30 cellular contexts compared by ENCODE assay signal in genomic region chr7:35250452-35250851, GRCh38. TPM values are rescaled to one million over a fixed set of nuclear protein-coding genes. Genes with fewer than 3 reads are reported as not detected.
"Had no signal": no experiment of that assay in that cellular context is flagged by ENCODE, and none has a peak within 500 bp of the region (broad histone marks: within the 10 kb centered on the region; RNA-seq: fewer than 3 reads in every experiment).

No MANE protein-coding gene starts in this region.

- H3K4me1 ChIP-seq: ascending aorta had no signal

- H3K9me3 ChIP-seq: ascending aorta, esophagus muscularis mucosa, lower lobe of right lung, mucosa of descending colon, right lobe of liver, thoracic aorta, uterus had no signal

- H3K36me3 ChIP-seq: ascending aorta, lower lobe of right lung, right lobe of liver, thoracic aorta, uterus had no signal

- H3K27ac ChIP-seq: ascending aorta, esophagus muscularis mucosa, lower lobe of right lung, right lobe of liver, thoracic aorta, uterus, VCaP had no signal

- ATAC-seq: activated CD4-positive, CD25-positive, alpha-beta regulatory T cell treated with anti-CD3 and anti-CD28 coated beads, Interleukin-2, amount 50 U/mL, for 24 hours; mucosa of descending colon; natural killer cell treated with Interleukin-12 subunit alpha and Interleukin-12 subunit beta and Interleukin-15 and Interleukin-18, amount 100 ng/mL, for 72 hours; right lobe of liver had no signal

- H3K27me3 ChIP-seq: ascending aorta had no signal

- H3K4me3 ChIP-seq: ascending aorta, esophagus muscularis mucosa, lower lobe of right lung, mucosa of descending colon, right lobe of liver, thoracic aorta, uterus had no signal

- DNase-seq: activated CD4-positive, alpha-beta memory T cell treated with anti-CD3 and anti-CD28 coated beads for 36 hours; activated CD4-positive, alpha-beta T cell treated with anti-CD3 and anti-CD28 coated beads, Interleukin-2, amount 10 ng/mL, durations not matched to agents 24 days and 14 days; activated CD8-positive, alpha-beta memory T cell treated with anti-CD3 and anti-CD28 coated beads, Interleukin-2, amount 50 U/mL, for 48 hours; activated gamma-delta T cell; activated naive CD4-positive, alpha-beta T cell treated with anti-CD3 and anti-CD28 coated beads, Interleukin-2, amount 10 ng/mL, durations not matched to agents 7 days and 5 days; activated naive CD8-positive, alpha-beta T cell treated with anti-CD3 and anti-CD28 coated beads, Interleukin-2, amount 10 ng/mL, durations not matched to agents 7 days and 5 days; activated T-cell treated with anti-CD3 and anti-CD28 coated beads, Interleukin-2, amount 50 U/mL, for 24 hours; caudate nucleus; hippocampal formation; immature natural killer cell; kidney; lower lobe of right lung; mesenchymal stem cell; mucosa of descending colon; right lobe of liver; stimulated activated CD4-positive, alpha-beta T cell treated with anti-CD3 and anti-CD28 coated beads, Interleukin-12 subunit alpha, Interleukin-12 subunit beta, amount 100 ng/mL, for 4 hours; stimulated activated CD4-positive, alpha-beta T cell treated with anti-CD3 and anti-CD28 coated beads, Interleukin-4, amount 100 ng/mL, for 1 hour; trophoblast cell; uterus had no signal

RNA-seq across cellular contexts. Expression of gene TBX20, which starts 3.4 kb away (rescaled TPM):
- total RNA-seq: activated CD8-positive, alpha-beta memory T cell treated with anti-CD3 and anti-CD28 coated beads for 36 hours; ascending aorta; frontal cortex; kidney; myocyte; natural killer cell treated with Interleukin-12 subunit alpha and Interleukin-12 subunit beta and Interleukin-15 and Interleukin-18, amount 100 ng/mL, for 72 hours; omental fat pad; subcutaneous adipose tissue had no signal
- polyA plus RNA-seq: immature natural killer cell had no signal
